9 cellular contexts compared by ENCODE assay signal in the genomic region with DNA sequence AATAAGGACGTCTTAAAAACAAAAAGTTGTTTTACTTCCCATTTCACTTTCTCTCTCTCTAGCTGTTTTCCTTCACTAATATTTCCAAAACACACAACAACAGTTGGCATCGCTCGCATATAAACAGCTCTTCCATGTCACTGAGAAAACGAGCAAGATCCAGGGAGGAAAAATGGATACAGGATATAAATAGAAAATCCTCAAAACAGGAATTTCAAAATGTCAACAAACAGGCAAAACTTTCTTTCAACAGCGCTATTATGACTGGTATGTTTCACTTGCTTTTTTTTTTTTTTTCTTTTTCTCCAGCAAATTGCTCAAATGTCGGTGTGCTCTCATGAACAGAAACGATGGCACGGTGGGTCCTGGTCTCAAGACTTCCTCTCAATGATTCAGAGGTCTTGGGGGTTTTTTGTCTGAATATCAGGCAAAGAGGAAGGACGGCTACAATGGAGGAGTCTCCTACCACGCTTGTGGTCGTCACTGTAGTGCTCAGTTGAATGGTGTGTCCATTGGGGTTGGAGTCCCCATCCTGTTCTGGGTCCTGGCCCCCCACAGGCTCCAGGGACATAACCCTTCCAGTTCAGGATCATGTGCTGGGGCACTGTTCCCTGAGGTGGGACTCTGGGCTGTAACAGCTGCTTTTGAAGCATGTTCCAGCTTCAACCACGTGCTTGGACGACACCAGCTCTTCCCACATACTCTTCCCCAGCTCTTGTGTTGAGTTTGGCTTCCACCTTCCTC.
A peak's percentile ranks its signal among the peaks of the same experiment; 100 is the strongest.
DNase-seq lines count a peak whose midpoint lies in the region; ATAC-seq and TF ChIP-seq lines count a peak whose summit lies in the region.
"Had no signal": no experiment of that assay in that cellular context is flagged by ENCODE, and none has a peak within 500 bp of the region (broad histone marks: within the 10 kb centered on the region; RNA-seq: fewer than 3 reads in every experiment).

No MANE protein-coding gene starts in this region.

- H3K9me3 Mint-ChIP-seq in IgD-negative memory B cell, result peaks cover 0 to 4% (median 0%) of the 10 kb centered on the region in 3 donors
- no peaks in the 10 kb centered on the region for H3K9me3 Mint-ChIP-seq in chondrocyte (ENCODE audit: low read depth)
- H3K9me3 Mint-ChIP-seq in stimulated activated memory B cell treated with anti-CD40 and anti-IgM and Interleukin-4, amounts not matched to agents 10 μg/mL and 1 μg/mL and 100 μg/mL, for 72 hours, result no peaks in the 10 kb centered on the region
- no peaks in the 10 kb centered on the region for H3K9me3 Mint-ChIP-seq in activated T-cell treated with anti-CD3 and anti-CD28 coated beads, Interleukin-2, amount 50 U/mL, for 24 hours

- H3K4me3 Mint-ChIP-seq in IgD-negative memory B cell, result peak overlapping the region; percentile 82 to 96 (median 91)
- H3K4me3 Mint-ChIP-seq in chondrocyte (ENCODE audit: unreplicated experiment), result peak overlapping the region; percentile 51
- peak overlapping the region; percentile 95 for H3K4me3 Mint-ChIP-seq in stimulated activated memory B cell treated with anti-CD40 and anti-IgM and Interleukin-4, amounts not matched to agents 10 μg/mL and 1 μg/mL and 100 μg/mL, for 72 hours
- no peak overlapping the region for H3K4me3 Mint-ChIP-seq in activated T-cell treated with anti-CD3 and anti-CD28 coated beads, Interleukin-2, amount 50 U/mL, for 24 hours

- H3K9me2 ChIP-seq in PC-9 (ENCODE audit: insufficient read depth), result no peaks in the 10 kb centered on the region

- H3K27ac ChIP-seq in right lobe of liver (peak overlapping the region; percentile 44 to 71 (median 67)), PC-9 (no peak overlapping the region)

- 40% methylated on average over 9 of the region's 13 CpGs for WGBS in right lobe of liver (ENCODE audit: insufficient coverage, low coverage, low lambda C conversion rate, missing lambda C conversion rate)

- no peak overlapping the region for H3K4me2 ChIP-seq in PC-9

- H3K4me3 ChIP-seq in right lobe of liver, result no peak overlapping the region
- H3K4me3 ChIP-seq in PC-9, result no peak overlapping the region

- CTCF ChIA-PET in PC-9 (lab: Charles Lee), result interaction anchor here (0.7 kb wide), 1 partner anchor 1047 kb away, joined by 4 read pairs; no protein-coding TSS in a partner anchor

- H3F3A ChIP-seq in PC-9 (ENCODE audit: insufficient read depth, low read depth), result no peaks in the 10 kb centered on the region

- peaks cover 15 to 20% (median 17%) of the 10 kb centered on the region in 3 donors for H3K4me1 Mint-ChIP-seq in IgD-negative memory B cell
- H3K4me1 Mint-ChIP-seq in chondrocyte (ENCODE audit: low read depth), result peaks cover 17% of the 10 kb centered on the region
- peaks cover 26% of the 10 kb centered on the region for H3K4me1 Mint-ChIP-seq in stimulated activated memory B cell treated with anti-CD40 and anti-IgM and Interleukin-4, amounts not matched to agents 10 μg/mL and 1 μg/mL and 100 μg/mL, for 72 hours
- H3K4me1 Mint-ChIP-seq in activated T-cell treated with anti-CD3 and anti-CD28 coated beads, Interleukin-2, amount 50 U/mL, for 24 hours (ENCODE audit: low read depth), result peaks cover 2% of the 10 kb centered on the region

- POLR2A ChIA-PET in PC-9 (lab: Charles Lee; ENCODE audit: unreplicated experiment), result interaction anchor here (0.7 to 0.9 kb wide), 3 partner anchors 9 to 353 kb away, joined by 3 to 4 read pairs (median 4); partner anchors contain the start of gene KLF6

- TF ChIP-seq CTCF in chondrocyte (IDR thresholded peaks at IDR 0.05) (no peak), right lobe of liver (IDR thresholded peaks at IDR 0.05) (no peak), PC-9 (conservative IDR thresholded peaks at IDR 0.05) (no peak)

- H3K4me1 ChIP-seq in right lobe of liver (no peaks in the 10 kb centered on the region), PC-9 (replicated peaks; ENCODE audit: insufficient read depth) (no peaks in the 10 kb centered on the region)

- H3K36me3 Mint-ChIP-seq in IgD-negative memory B cell (no peaks in the 10 kb centered on the region), chondrocyte (ENCODE audit: low read depth) (no peaks in the 10 kb centered on the region)
- H3K36me3 Mint-ChIP-seq in stimulated activated memory B cell treated with anti-CD40 and anti-IgM and Interleukin-4, amounts not matched to agents 10 μg/mL and 1 μg/mL and 100 μg/mL, for 72 hours, result no peaks in the 10 kb centered on the region
- H3K36me3 Mint-ChIP-seq in activated T-cell treated with anti-CD3 and anti-CD28 coated beads, Interleukin-2, amount 50 U/mL, for 24 hours (ENCODE audit: low read depth), result no peaks in the 10 kb centered on the region

- BruUV-seq in PC-9 (replicated peaks; lab: Mats Ljungman, UMichigan), result no TSS peak

- H3K27me3 ChIP-seq in right lobe of liver (no peaks in the 10 kb centered on the region), PC-9 (ENCODE audit: insufficient read depth, low read depth) (no peaks in the 10 kb centered on the region)

- TF ChIP-seq POLR2A in right lobe of liver (IDR thresholded peaks at IDR 0.05), result no peak

- H3K27ac Mint-ChIP-seq in IgD-negative memory B cell (peak overlapping the region; percentile 18 to 91 (median 84)), chondrocyte (ENCODE audit: unreplicated experiment) (peak overlapping the region; percentile 86)
- peak overlapping the region; percentile 99 for H3K27ac Mint-ChIP-seq in stimulated activated memory B cell treated with anti-CD40 and anti-IgM and Interleukin-4, amounts not matched to agents 10 μg/mL and 1 μg/mL and 100 μg/mL, for 72 hours
- H3K27ac Mint-ChIP-seq in activated T-cell treated with anti-CD3 and anti-CD28 coated beads, Interleukin-2, amount 50 U/mL, for 24 hours, result no peak overlapping the region

- no peak for DNase-seq in chondrocyte (ENCODE audit: low spot score)
- DNase-seq in right lobe of liver, result no peak
- no peak for DNase-seq in OCI-M2 (lab: John Stamatoyannopoulos, UW; ENCODE audit: unreplicated experiment)
- DNase-seq in activated T-cell treated with anti-CD3 and anti-CD28 coated beads, Interleukin-2, amount 50 U/mL, for 24 hours, result no peak
- DNase-seq in PC-9, result no peak
- DNase-seq: NCI-H2081 treated with DMSO at 0.1 percent for 48 hours had no signal

- H2AFZ ChIP-seq in PC-9, result no peak overlapping the region

- intact Hi-C loops in right lobe of liver (cut with DNase I), result no loop called here
- intact Hi-C loops in PC-9 (cut with micrococcal nuclease; ENCODE audit: unreplicated experiment), result loop anchor here (10.0 kb wide), 1 partner anchor 713 kb away; no protein-coding TSS in a partner anchor

- H3K27me3 Mint-ChIP-seq in IgD-negative memory B cell (peaks cover 1% of the 10 kb centered on the region), chondrocyte (ENCODE audit: low read depth) (no peaks in the 10 kb centered on the region)
- H3K27me3 Mint-ChIP-seq in stimulated activated memory B cell treated with anti-CD40 and anti-IgM and Interleukin-4, amounts not matched to agents 10 μg/mL and 1 μg/mL and 100 μg/mL, for 72 hours, result no peaks in the 10 kb centered on the region
- H3K27me3 Mint-ChIP-seq in activated T-cell treated with anti-CD3 and anti-CD28 coated beads, Interleukin-2, amount 50 U/mL, for 24 hours, result no peaks in the 10 kb centered on the region

- no peaks in the 10 kb centered on the region for H3K9me3 ChIP-seq in right lobe of liver
- no peaks in the 10 kb centered on the region for H3K9me3 ChIP-seq in PC-9 (ENCODE audit: insufficient read depth, low read depth)

- no peaks in the 10 kb centered on the region for H4K20me1 ChIP-seq in PC-9 (ENCODE audit: insufficient read depth)

- no peaks in the 10 kb centered on the region for H3K79me2 ChIP-seq in PC-9 (ENCODE audit: low read depth)

- H3K36me3 ChIP-seq in right lobe of liver, result no peaks in the 10 kb centered on the region
- no peaks in the 10 kb centered on the region for H3K36me3 ChIP-seq in PC-9 (ENCODE audit: low read depth)

- peak in 3 of 4 donors; percentile 35 to 51 (median 41) for ATAC-seq in right lobe of liver
- ATAC-seq in stimulated activated memory B cell treated with anti-CD40 and anti-IgM and Interleukin-4, amounts not matched to agents 10 μg/mL and 1 μg/mL and 100 μg/mL, for 72 hours, result peak; percentile 54
- ATAC-seq in GM21786 (IDR thresholded peaks at IDR 0.05; ENCODE audit: unreplicated experiment), result no peak
